Comparison of ENCODE assay signal across 16 cellular contexts in the genomic region with DNA sequence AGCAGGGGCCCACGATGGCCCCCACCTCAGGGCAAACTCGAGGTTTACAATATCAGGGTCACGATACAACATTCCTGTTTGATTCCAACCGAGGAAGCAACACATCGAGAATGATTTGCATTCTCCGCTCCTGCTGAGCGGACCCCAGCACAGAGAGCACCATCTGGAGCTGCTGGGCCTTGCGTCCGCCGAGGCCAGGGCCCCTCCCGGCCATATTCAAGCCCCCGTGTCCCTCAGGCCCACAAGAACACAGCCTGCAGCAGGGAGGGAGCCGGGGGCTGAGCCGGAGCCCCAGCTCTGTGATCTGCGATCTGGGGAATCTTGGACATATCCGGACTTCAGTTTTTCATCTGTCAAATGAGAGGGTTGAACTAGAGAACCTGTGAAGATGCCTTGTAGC.
"Had no signal": no experiment of that assay in that cellular context is flagged by ENCODE, and none has a peak within 500 bp of the region (broad histone marks: within the 10 kb centered on the region; RNA-seq: fewer than 3 reads in every experiment).

No MANE protein-coding gene starts in this region.

- H3K36me3 ChIP-seq: heart left ventricle, neutrophil had no signal

- H3K9me3 ChIP-seq: heart left ventricle, neutrophil, stomach, testis had no signal

- H3K27me3 Mint-ChIP-seq: activated T-cell treated with anti-CD3 and anti-CD28 coated beads, Interleukin-2, amount 50 U/mL, for 24 hours; effector memory CD8-positive, alpha-beta T cell had no signal

- H3K36me3 Mint-ChIP-seq: activated naive CD4-positive, alpha-beta T cell treated with anti-CD3 and anti-CD28 coated beads, Interleukin-2, amount 50 U/mL, for 72 hours; brain; immature natural killer cell had no signal

- H3K4me2 ChIP-seq: smooth muscle cell had no signal

- H3K9me3 Mint-ChIP-seq: activated naive CD4-positive, alpha-beta T cell treated with anti-CD3 and anti-CD28 coated beads, Interleukin-2, amount 50 U/mL, for 72 hours; activated T-cell treated with anti-CD3 and anti-CD28 coated beads, Interleukin-2, amount 50 U/mL, for 24 hours; effector memory CD8-positive, alpha-beta T cell; immature natural killer cell had no signal

- H3K27ac Mint-ChIP-seq: activated naive CD4-positive, alpha-beta T cell treated with anti-CD3 and anti-CD28 coated beads, Interleukin-2, amount 50 U/mL, for 72 hours; activated T-cell treated with anti-CD3 and anti-CD28 coated beads, Interleukin-2, amount 50 U/mL, for 24 hours had no signal

- H3K27me3 ChIP-seq: heart left ventricle, neutrophil, stomach, testis had no signal

- H3K4me3 Mint-ChIP-seq: activated T-cell treated with anti-CD3 and anti-CD28 coated beads, Interleukin-2, amount 50 U/mL, for 24 hours; brain; effector memory CD8-positive, alpha-beta T cell; immature natural killer cell had no signal

- DNase-seq: activated CD4-positive, alpha-beta T cell treated with anti-CD3 and anti-CD28 coated beads for 1 hour; activated CD4-positive, alpha-beta T cell treated with anti-CD3 and anti-CD28 coated beads, Interleukin-2, amount 50 U/mL, for 4 hours; activated effector memory CD4-positive, alpha-beta T cell treated with Interleukin-2 at 50 U/mL for 16 hours; activated T-cell treated with anti-CD3 and anti-CD28 coated beads, Interleukin-2, amount 50 U/mL, for 24 hours; central memory CD4-positive, alpha-beta T cell; effector memory CD8-positive, alpha-beta T cell; foreskin melanocyte; immature natural killer cell; stomach; testis had no signal

- ATAC-seq: activated naive CD4-positive, alpha-beta T cell treated with anti-CD3 and anti-CD28 coated beads, Interleukin-2, amount 50 U/mL, for 72 hours; effector memory CD8-positive, alpha-beta T cell had no signal

- H3K4me3 ChIP-seq: heart left ventricle, smooth muscle cell, stomach, testis had no signal

- H3K4me1 ChIP-seq: testis had no signal

- H3K27ac ChIP-seq: epithelial cell of prostate, neutrophil, testis had no signal
